In genomic region chr14:97456497-97456896, GRCh38 we compare ENCODE assay signal across 16 cellular contexts.
DNase-seq lines count a peak whose midpoint lies in the region; ATAC-seq and TF ChIP-seq lines count a peak whose summit lies in the region.
"Had no signal": no experiment of that assay in that cellular context is flagged by ENCODE, and none has a peak within 500 bp of the region (broad histone marks: within the 10 kb centered on the region; RNA-seq: fewer than 3 reads in every experiment).

No MANE protein-coding gene starts in this region.

- H3K4me3 ChIP-seq in CD8-positive, alpha-beta memory T cell (ENCODE audit: low read length), result no peak overlapping the region
- H3K4me3 ChIP-seq: heart right ventricle had no signal

- peaks cover 41% of the 10 kb centered on the region for H3K4me1 ChIP-seq in CD8-positive, alpha-beta memory T cell (ENCODE audit: insufficient read depth, low read length)

- POLR2A ChIA-PET in CD4-positive, alpha-beta T cell (lab: Charles Lee), result no interaction called here
- POLR2A ChIA-PET in CD8-positive, alpha-beta memory T cell (lab: Charles Lee), result no interaction called here

- peak overlapping the region; percentile 98 for H3K27ac Mint-ChIP-seq in CD4-positive, alpha-beta T cell
- H3K27ac Mint-ChIP-seq in CD8-positive, alpha-beta memory T cell, result peak overlapping the region; percentile 92 to 100 (median 98)
- peak overlapping the region; percentile 97 for H3K27ac Mint-ChIP-seq in activated T-helper 2 cell treated with anti-CD3 and anti-CD28 coated beads, Interferon-gamma antibody, Interleukin-2, Interleukin-4, amounts not matched to agents 10 μg/mL and 5 μg/mL and 100 μg/mL, durations not matched to agents 14 hours and 24 hours and 36 hours

- no peak for DNase-seq in CD4-positive, alpha-beta T cell
- no peak for DNase-seq in CD8-positive, alpha-beta memory T cell
- no peak for DNase-seq in activated T-helper 2 cell treated with anti-CD3 and anti-CD28 coated beads, Interferon-gamma antibody, Interleukin-2, Interleukin-4, amounts not matched to agents 10 μg/mL and 5 μg/mL and 100 μg/mL, durations not matched to agents 14 hours and 24 hours and 36 hours (ENCODE audit: low spot score)
- DNase-seq in left colon (peak in 1 of 2 donors; percentile 11), Kasumi-1 (lab: John Stamatoyannopoulos, UW) (no peak), NCI-H345 treated with DMSO at 0.1 percent for 48 hours (lab: John Stamatoyannopoulos, UW; ENCODE audit: unreplicated experiment) (no peak), germinal center (ENCODE audit: low spot score) (no peak)
- DNase-seq in NK-92 treated with Interleukin-12 subunit alpha and Interleukin-12 subunit beta, amount 100 ng/mL, for 24 hours (lab: John Stamatoyannopoulos, UW), result no peak
- DNase-seq: DMS79, heart right ventricle, KBM-7, left ventricle myocardium superior, NCI-H1694 treated with DMSO at 0.1 percent for 48 hours, NCI-H345 had no signal

- TF ChIP-seq CTCF in CD4-positive, alpha-beta T cell (IDR thresholded peaks at IDR 0.05), result no peak

- H3K27me3 Mint-ChIP-seq in CD4-positive, alpha-beta T cell, result no peaks in the 10 kb centered on the region
- no peaks in the 10 kb centered on the region for H3K27me3 Mint-ChIP-seq in CD8-positive, alpha-beta memory T cell
- H3K27me3 Mint-ChIP-seq in activated T-helper 2 cell treated with anti-CD3 and anti-CD28 coated beads, Interferon-gamma antibody, Interleukin-2, Interleukin-4, amounts not matched to agents 10 μg/mL and 5 μg/mL and 100 μg/mL, durations not matched to agents 14 hours and 24 hours and 36 hours (ENCODE audit: low read depth), result no peaks in the 10 kb centered on the region

- no peak overlapping the region for H3K27ac ChIP-seq in CD4-positive, alpha-beta T cell (ENCODE audit: low read depth, low read length)
- H3K27ac ChIP-seq in CD8-positive, alpha-beta memory T cell (ENCODE audit: low read depth, low read length), result no peak overlapping the region
- H3K27ac ChIP-seq: neutrophil had no signal

- no peaks in the 10 kb centered on the region for H3K36me3 ChIP-seq in CD8-positive, alpha-beta memory T cell (ENCODE audit: insufficient read depth, low read length)
- H3K36me3 ChIP-seq: heart right ventricle, neutrophil had no signal

- intact Hi-C loops in CD4-positive, alpha-beta T cell (cut with DNase I, micrococcal nuclease), result loop anchor here (5.0 kb wide), 2 partner anchors 166 to 1816 kb away; partner anchors contain the start of gene BCL11B (in 1 of the 2)
- intact Hi-C loops in activated T-helper 2 cell treated with anti-CD3 and anti-CD28 coated beads, Interferon-gamma antibody, Interleukin-2, Interleukin-4, amounts not matched to agents 10 μg/mL and 5 μg/mL and 100 μg/mL, durations not matched to agents 14 hours and 24 hours and 36 hours (cut with micrococcal nuclease), result loop anchor here (5.0 to 10.0 kb wide), 8 partner anchors 146 to 1811 kb away; no protein-coding TSS in a partner anchor
- intact Hi-C loops in left colon (cut with DNase I, micrococcal nuclease), result no loop called here

- H3K9me3 ChIP-seq in CD4-positive, alpha-beta T cell (ENCODE audit: control insufficient read depth, low read length), result peaks cover 1% of the 10 kb centered on the region
- H3K9me3 ChIP-seq in CD8-positive, alpha-beta memory T cell (ENCODE audit: low read length), result no peaks in the 10 kb centered on the region
- H3K9me3 ChIP-seq: neutrophil had no signal

- H3K4me3 Mint-ChIP-seq in CD4-positive, alpha-beta T cell, result no peak overlapping the region
- H3K4me3 Mint-ChIP-seq in CD8-positive, alpha-beta memory T cell, result peak overlapping the region in 5 of 7 donors; percentile 15 to 95 (median 72)
- peak overlapping the region; percentile 20 for H3K4me3 Mint-ChIP-seq in activated T-helper 2 cell treated with anti-CD3 and anti-CD28 coated beads, Interferon-gamma antibody, Interleukin-2, Interleukin-4, amounts not matched to agents 10 μg/mL and 5 μg/mL and 100 μg/mL, durations not matched to agents 14 hours and 24 hours and 36 hours (ENCODE audit: low read depth)

- peaks cover 47% of the 10 kb centered on the region for H3K4me1 Mint-ChIP-seq in CD4-positive, alpha-beta T cell (ENCODE audit: low read depth)
- peaks cover 58 to 65% (median 65%) of the 10 kb centered on the region in 3 donors for H3K4me1 Mint-ChIP-seq in CD8-positive, alpha-beta memory T cell
- H3K4me1 Mint-ChIP-seq in activated T-helper 2 cell treated with anti-CD3 and anti-CD28 coated beads, Interferon-gamma antibody, Interleukin-2, Interleukin-4, amounts not matched to agents 10 μg/mL and 5 μg/mL and 100 μg/mL, durations not matched to agents 14 hours and 24 hours and 36 hours (ENCODE audit: low read depth), result peaks cover 72% of the 10 kb centered on the region

- ATAC-seq in CD4-positive, alpha-beta T cell (ENCODE audit: poor library complexity), result no peak
- peak; percentile 91 for ATAC-seq in left colon
- ATAC-seq: left ventricle myocardium superior, Panc1 had no signal

- CTCF ChIA-PET in CD4-positive, alpha-beta T cell (lab: Charles Lee), result no interaction called here
- CTCF ChIA-PET in CD8-positive, alpha-beta memory T cell (lab: Charles Lee), result no interaction called here

- H3K27me3 ChIP-seq in CD4-positive, alpha-beta T cell (ENCODE audit: control insufficient read depth, insufficient read depth, low read length), result no peaks in the 10 kb centered on the region
- no peaks in the 10 kb centered on the region for H3K27me3 ChIP-seq in CD8-positive, alpha-beta memory T cell (ENCODE audit: insufficient read depth, low read length, poor library complexity, severe bottlenecking)

- peaks cover 28% of the 10 kb centered on the region for H3K36me3 Mint-ChIP-seq in CD4-positive, alpha-beta T cell (ENCODE audit: low read depth)
- H3K36me3 Mint-ChIP-seq in CD8-positive, alpha-beta memory T cell, result peaks cover 1 to 14% (median 5%) of the 10 kb centered on the region in 3 donors
- H3K36me3 Mint-ChIP-seq in activated T-helper 2 cell treated with anti-CD3 and anti-CD28 coated beads, Interferon-gamma antibody, Interleukin-2, Interleukin-4, amounts not matched to agents 10 μg/mL and 5 μg/mL and 100 μg/mL, durations not matched to agents 14 hours and 24 hours and 36 hours (ENCODE audit: low read depth), result peaks cover 71% of the 10 kb centered on the region

- no peaks in the 10 kb centered on the region for H3K9me3 Mint-ChIP-seq in CD4-positive, alpha-beta T cell
- H3K9me3 Mint-ChIP-seq in CD8-positive, alpha-beta memory T cell, result peaks cover 0 to 4% (median 2%) of the 10 kb centered on the region in 5 donors
- peaks cover 4% of the 10 kb centered on the region for H3K9me3 Mint-ChIP-seq in activated T-helper 2 cell treated with anti-CD3 and anti-CD28 coated beads, Interferon-gamma antibody, Interleukin-2, Interleukin-4, amounts not matched to agents 10 μg/mL and 5 μg/mL and 100 μg/mL, durations not matched to agents 14 hours and 24 hours and 36 hours

Comparison
In these comparisons a context has a peak if more than half of its experiments do, and no peak if none do; other contexts are left out.
1. intact Hi-C loops: an anchor here in CD4-positive, alpha-beta T cell (5.0 kb wide) and activated T-helper 2 cell treated with anti-CD3 and anti-CD28 coated beads, Interferon-gamma antibody, Interleukin-2, Interleukin-4, amounts not matched to agents 10 μg/mL and 5 μg/mL and 100 μg/mL, durations not matched to agents 14 hours and 24 hours and 36 hours (5.0 to 10.0 kb wide); none called in left colon.